In the genomic region with DNA sequence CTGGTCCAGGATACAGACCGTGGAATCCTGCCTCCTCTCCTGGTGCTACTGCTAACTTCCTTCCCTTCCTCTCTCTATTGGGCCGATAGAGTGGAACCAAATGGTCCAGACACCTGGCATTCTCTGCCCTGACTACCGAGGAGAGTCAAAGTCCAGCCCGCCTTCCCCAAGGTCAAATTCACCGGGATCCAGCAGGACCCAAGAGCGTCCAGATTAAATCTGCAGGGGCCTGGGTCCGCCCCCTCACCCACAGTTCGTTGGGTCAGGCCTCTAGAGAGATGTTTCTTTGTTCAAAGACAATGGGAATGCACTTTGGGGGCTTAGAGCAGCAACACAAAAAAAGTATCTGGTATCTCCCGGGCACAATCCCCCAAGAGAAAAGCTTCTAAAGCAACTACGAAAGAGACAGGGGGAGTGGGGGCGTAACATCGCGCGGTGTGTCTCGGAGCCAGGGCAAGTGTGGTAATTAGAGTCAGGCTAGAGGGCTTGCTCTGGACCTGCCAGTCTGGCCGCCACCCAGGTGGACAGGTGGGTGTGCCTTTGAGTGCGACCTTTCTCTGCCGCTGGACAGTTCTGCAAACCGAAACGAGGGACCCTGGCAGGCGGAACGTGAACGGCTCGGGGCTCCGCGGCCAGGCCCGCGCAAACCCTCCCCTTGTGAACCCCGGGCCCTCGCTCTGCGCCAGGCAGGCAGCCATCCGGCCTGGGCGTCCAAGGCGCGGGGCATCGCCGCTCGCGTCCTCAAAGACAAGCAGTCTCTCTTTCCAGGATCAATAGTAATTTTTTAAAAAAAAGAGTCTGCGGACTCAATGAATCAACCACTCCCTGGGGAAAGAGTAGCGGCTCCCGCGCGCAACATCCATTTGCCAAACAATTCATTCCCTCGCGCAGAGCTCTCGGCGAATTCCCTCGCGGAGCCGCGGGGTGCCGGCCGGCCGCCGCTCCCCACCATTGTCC, we compare ENCODE assay signal across 8 cellular contexts. TPM values are rescaled to one million over a fixed set of nuclear protein-coding genes. Genes with fewer than 3 reads are reported as not detected.
DNase-seq lines count a peak whose midpoint lies in the region; ATAC-seq and TF ChIP-seq lines count a peak whose summit lies in the region.

No MANE protein-coding gene starts in this region.

- intact Hi-C loops in left ventricle myocardium superior (cut with micrococcal nuclease), result no loop called here

- H3K27ac Mint-ChIP-seq in activated naive CD4-positive, alpha-beta T cell treated with anti-CD3 and anti-CD28 coated beads, Interleukin-2, amount 50 U/mL, for 72 hours, result peak overlapping the region; percentile 85 to 96

- peak overlapping the region; percentile 73 for H3K4me3 ChIP-seq in retinal pigment epithelial cell (ENCODE audit: low read length)

- DNase-seq in DMS 273 (lab: John Stamatoyannopoulos, UW; ENCODE audit: unreplicated experiment) (peak; percentile 56), DMS 273 treated with DMSO at 0.1 percent for 48 hours (lab: John Stamatoyannopoulos, UW) (no peak), OCI-M1 (lab: John Stamatoyannopoulos, UW) (peak; percentile 17), left ventricle myocardium superior (peak; percentile 60), retinal pigment epithelial cell (ENCODE audit: low read depth) (no peak), NCI-H1092 (lab: John Stamatoyannopoulos, UW) (no peak)
- peak in 1 of 2 donors; percentile 58 for DNase-seq in activated naive CD4-positive, alpha-beta T cell treated with anti-CD3 and anti-CD28 coated beads, Interleukin-2, amount 50 U/mL, for 72 hours (ENCODE audit: low spot score in 2 of 2)

- H3K36me3 Mint-ChIP-seq in activated naive CD4-positive, alpha-beta T cell treated with anti-CD3 and anti-CD28 coated beads, Interleukin-2, amount 50 U/mL, for 72 hours, result peaks cover 0 to 9% of the 10 kb centered on the region in 2 donors

- no peaks in the 10 kb centered on the region for H3K9me3 Mint-ChIP-seq in activated naive CD4-positive, alpha-beta T cell treated with anti-CD3 and anti-CD28 coated beads, Interleukin-2, amount 50 U/mL, for 72 hours

- no peak for TF ChIP-seq CTCF in retinal pigment epithelial cell (conservative IDR thresholded peaks at IDR 0.05; ENCODE audit: low read depth, low read length)

- peak; percentile 30 for ATAC-seq in HG02970 (IDR thresholded peaks at IDR 0.05; ENCODE audit: low FRiP score, unreplicated experiment)
- peak; percentile 37 to 46 for ATAC-seq in activated naive CD4-positive, alpha-beta T cell treated with anti-CD3 and anti-CD28 coated beads, Interleukin-2, amount 50 U/mL, for 72 hours
- ATAC-seq in left ventricle myocardium superior, result peak; percentile 50

RNA-seq across cellular contexts. Expression of a gene that starts 0.8 kb away (rescaled TPM):
- total RNA-seq in activated naive CD4-positive, alpha-beta T cell treated with anti-CD3 and anti-CD28 coated beads, Interleukin-2, amount 50 U/mL, for 72 hours, result 1 to 10 TPM; 6.0 to 9.2 TPM
- total RNA-seq in left ventricle myocardium superior, result 3.8 TPM

Comparison
In these comparisons a context has a peak if more than half of its experiments do, and no peak if none do; other contexts are left out.
1. DNase-seq: peak in DMS 273 (single experiment), OCI-M1 (single experiment) and left ventricle myocardium superior (single experiment); none in DMS 273 treated with DMSO at 0.1 percent for 48 hours (single experiment), retinal pigment epithelial cell (single experiment) and NCI-H1092 (single experiment).
2. Peak in every context shown above with its lines, with median percentiles within 50 percentile points of each other: ATAC-seq.